Comparison of ENCODE assay signal across 8 cellular contexts in genomic region chr3:23999012-23999641, GRCh38. TPM values are rescaled to one million over a fixed set of nuclear protein-coding genes. Genes with fewer than 3 reads are reported as not detected.
A peak's percentile ranks its signal among the peaks of the same experiment; 100 is the strongest.
DNase-seq lines count a peak whose midpoint lies in the region; ATAC-seq and TF ChIP-seq lines count a peak whose summit lies in the region.

No MANE protein-coding gene starts in this region.

- BruUV-seq in Panc1 (replicated peaks; lab: Mats Ljungman, UMichigan), result no TSS peak

- CTCF ChIA-PET in Panc1 (lab: Charles Lee), result interaction anchor here (0.7 kb wide), 1 partner anchor 246 kb away, joined by 9 read pairs; no protein-coding TSS in a partner anchor

- H3K4me1 ChIP-seq in Panc1 (ENCODE audit: control insufficient read depth, insufficient read depth, low read length) (no peaks in the 10 kb centered on the region), psoas muscle (no peaks in the 10 kb centered on the region)

- POLR2A ChIA-PET in Panc1 (lab: Charles Lee), result no interaction called here

- TF ChIP-seq CTCF in Panc1 (IDR thresholded peaks at IDR 0.05) (peak; percentile 88), psoas muscle (IDR thresholded peaks at IDR 0.05) (peak; percentile 85)

- ATAC-seq in HG03342 (IDR thresholded peaks at IDR 0.05; ENCODE audit: unreplicated experiment) (peak; percentile 70), Panc1 (no peak), Right ventricle myocardium superior (ENCODE audit: poor library complexity) (peak; percentile 43), psoas muscle (peak in 1 of 4 donors; percentile 74), GM19463 (IDR thresholded peaks at IDR 0.05; ENCODE audit: unreplicated experiment) (no peak)

- DNase-seq in NCI-H1105 treated with DMSO at 0.1 percent for 48 hours (lab: John Stamatoyannopoulos, UW) (peak; percentile 41), NCI-H1105 (lab: John Stamatoyannopoulos, UW) (no peak), Panc1 (ENCODE audit: low read depth, low spot score) (peak; percentile 36), Right ventricle myocardium superior (peak; percentile 79), psoas muscle (peak; percentile 61 to 76)
- DNase-seq in activated naive CD4-positive, alpha-beta T cell treated with Interleukin-2 at 50 U/mL for 16 hours, result peak; percentile 66

- 22 to 26% (median 26%) methylated on average over 5 of the region's 5 CpGs for WGBS in psoas muscle, 3 donors

- H3K27ac ChIP-seq in Panc1 (ENCODE audit: low read length) (no peak overlapping the region), psoas muscle (no peak overlapping the region)

- no peak overlapping the region for H3K4me3 ChIP-seq in Panc1 (ENCODE audit: low read depth in 2 of 2, low read length in 2 of 2)
- no peak overlapping the region for H3K4me3 ChIP-seq in psoas muscle

- intact Hi-C loops in Panc1 (cut with micrococcal nuclease; ENCODE audit: unreplicated experiment) (loop anchor here (2.0 to 5.0 kb wide), 2 partner anchors 238 to 683 kb away; no protein-coding TSS in a partner anchor), Right ventricle myocardium superior (cut with DNase I) (loop anchor here (5.0 kb wide), 1 partner anchor 238 kb away; no protein-coding TSS in a partner anchor), psoas muscle (cut with DNase I) (loop anchor here (1.0 to 10.0 kb wide), 3 partner anchors 238 to 684 kb away; partner anchors contain the start of gene THRB (in 1 of the 2))

- H3K27me3 ChIP-seq in Panc1 (ENCODE audit: control insufficient read depth, insufficient read depth, low read length) (no peaks in the 10 kb centered on the region), psoas muscle (ENCODE audit: insufficient read depth in 3 of 3, low read length in 2 of 3) (no peaks in the 10 kb centered on the region)

- H3K9me3 ChIP-seq in Panc1 (ENCODE audit: control insufficient read depth, insufficient read depth, low read depth, low read length) (no peaks in the 10 kb centered on the region), psoas muscle (no peaks in the 10 kb centered on the region)

- in situ Hi-C loops in Panc1 (cut with HindIII; ENCODE audit: low pct_unique_long_range_greater_than_20kb, low sequenced_read_pairs), result no loop called here

- H3K36me3 ChIP-seq in Panc1 (ENCODE audit: control insufficient read depth, insufficient read depth, low read length) (no peaks in the 10 kb centered on the region), psoas muscle (ENCODE audit: insufficient read depth in 1 of 2, low read depth in 1 of 2) (no peaks in the 10 kb centered on the region)

RNA-seq across cellular contexts. Expression of gene NR1D2, which starts 54.0 kb away (rescaled TPM):
- total RNA-seq in Panc1 (2021; ENCODE audit: unreplicated experiment) (9.5 TPM), Right ventricle myocardium superior (47.1 TPM), psoas muscle (10 to 100 TPM; 31.7 to 79.6 (median 44.8) TPM)
- polyA plus RNA-seq in Panc1 (2012; ENCODE audit: insufficient read length), result 3.9 TPM
- polyA plus RNA-seq in psoas muscle, result 10 to 100 TPM in 2 of 3 donors, 1 to 10 TPM in 1; 4.9 to 26.1 (median 13.7) TPM

Comparison
In these comparisons a context has a peak if more than half of its experiments do, and no peak if none do; other contexts are left out.
1. ATAC-seq: peak in HG03342 (single experiment) and Right ventricle myocardium superior (single experiment); none in Panc1 (single experiment) and GM19463 (single experiment).